Comparison of ENCODE assay signal across 8 cellular contexts in genomic region chr3:127671523-127672428, GRCh38. TPM values are rescaled to one million over a fixed set of nuclear protein-coding genes. Genes with fewer than 3 reads are reported as not detected.
DNase-seq lines count a peak whose midpoint lies in the region; ATAC-seq and TF ChIP-seq lines count a peak whose summit lies in the region.

No MANE protein-coding gene starts in this region.

- H3K9ac ChIP-seq in OCI-LY3 (ENCODE audit: low read length) (peak overlapping the region; percentile 94), iPS-20b (ENCODE audit: low read depth, low read length) (peak overlapping the region; percentile 69; the same call in 1 of the 2 replicates)

- H3K4me3 ChIP-seq in OCI-LY3 (ENCODE audit: low read length) (peak overlapping the region; percentile 95), iPS-20b (ENCODE audit: low read length) (peak overlapping the region; percentile 64; the same call in 1 of the 2 replicates)

- peak overlapping the region; percentile 50 for H3K27ac ChIP-seq in OCI-LY3 (ENCODE audit: low read length)
- H3K27ac ChIP-seq in iPS-20b (ENCODE audit: low read length) = no peak overlapping the region

- DNase-seq in astrocyte of the hippocampus (ENCODE audit: low read depth, low spot score) (peak; percentile 33), cerebellum (ENCODE audit: low spot score) (no peak), COLO829 (ENCODE audit: low spot score) (no peak)
- DNase-seq in stimulated activated CD4-positive, alpha-beta T cell treated with anti-CD3 and anti-CD28 coated beads, Interleukin-15, amount 100 ng/mL, for 24 hours = peak; percentile 39

- no peak for TF ChIP-seq CTCF in OCI-LY3 (IDR thresholded peaks at IDR 0.05; ENCODE audit: low read depth, low read length)

- H4K20me1 ChIP-seq in OCI-LY3 (ENCODE audit: insufficient read depth, low read length) = no peaks in the 10 kb centered on the region

- peak; percentile 7 for TF ChIP-seq POLR2A in GM15510 (IDR thresholded peaks at IDR 0.05; ENCODE audit: borderline replicate concordance, extremely low read depth, insufficient read length)

- peak; percentile 3 for ATAC-seq in HG02610 (IDR thresholded peaks at IDR 0.05; ENCODE audit: unreplicated experiment)

- peak overlapping the region; percentile 88 for H3K4me2 ChIP-seq in OCI-LY3 (ENCODE audit: low read length)

- H3K9me3 ChIP-seq in OCI-LY3 (ENCODE audit: insufficient read depth, low read length) (no peaks in the 10 kb centered on the region), iPS-20b (ENCODE audit: insufficient read depth, low read depth, low read length) (no peaks in the 10 kb centered on the region)

- H3K4me1 ChIP-seq in OCI-LY3 (ENCODE audit: low read length) (peaks cover 12% of the 10 kb centered on the region), iPS-20b (ENCODE audit: insufficient read depth, low read length) (no peaks in the 10 kb centered on the region)

- no peaks in the 10 kb centered on the region for H3K27me3 ChIP-seq in OCI-LY3 (ENCODE audit: low read depth, low read length)
- H3K27me3 ChIP-seq in iPS-20b (ENCODE audit: insufficient read depth, low read length) = peaks cover 27% of the 10 kb centered on the region

- H3K79me2 ChIP-seq in OCI-LY3 (ENCODE audit: low read length) = peaks cover 17% of the 10 kb centered on the region

- H2AFZ ChIP-seq in OCI-LY3 (ENCODE audit: low read depth, low read length) = no peak overlapping the region

- no peaks in the 10 kb centered on the region for H3K36me3 ChIP-seq in OCI-LY3 (replicated peaks; ENCODE audit: low read depth, low read length)
- H3K36me3 ChIP-seq in iPS-20b (ENCODE audit: insufficient read depth, low read depth, low read length) = 0 out of 2 replicates have a peak, but pooled peaks cover 2% of the 10 kb centered on the region

RNA-seq across cellular contexts. Expression of gene ABTB1, which starts 1.0 kb away (rescaled TPM):
- 4.9 TPM for total RNA-seq in cerebellum

RNA-seq across cellular contexts. Expression of gene PODXL2, which starts 42.8 kb away (rescaled TPM):
- 95.3 TPM for total RNA-seq in cerebellum

Comparison
In these comparisons a context has a peak if more than half of its experiments do, and no peak if none do; other contexts are left out.
1. DNase-seq: peak in astrocyte of the hippocampus (single experiment) and stimulated activated CD4-positive, alpha-beta T cell treated with anti-CD3 and anti-CD28 coated beads, Interleukin-15, amount 100 ng/mL, for 24 hours (single experiment); none in cerebellum (single experiment) and COLO829 (single experiment).